27 cellular contexts compared by ENCODE assay signal in genomic region chr3:95212117-95212516, GRCh38.
"Had no signal": no experiment of that assay in that cellular context is flagged by ENCODE, and none has a peak within 500 bp of the region (broad histone marks: within the 10 kb centered on the region; RNA-seq: fewer than 3 reads in every experiment).

No MANE protein-coding gene starts in this region.

- H3K27ac ChIP-seq: neural progenitor cell, ovary, parathyroid adenoma, psoas muscle, right lobe of liver, sigmoid colon, stomach, thoracic aorta, thyroid gland, tibial nerve, upper lobe of left lung, vagina had no signal

- H3K27ac Mint-ChIP-seq: nephron; neural progenitor cell; progenitor cell of endocrine pancreas; stimulated activated effector memory CD8-positive, alpha-beta T cell treated with anti-CD3 and anti-CD28 coated beads, Interleukin-12 subunit alpha, Interleukin-12 subunit beta, amount 100 ng/mL, for 72 hours; stimulated activated naive B cell treated with anti-CD40 and anti-IgM and Interleukin-4, amounts not matched to agents 10 μg/mL and 1 μg/mL and 100 μg/mL, for 72 hours; stimulated activated naive CD8-positive, alpha-beta T cell treated with anti-CD3 and anti-CD28 coated beads, Interleukin-15, Interleukin-2, amounts not matched to agents 100 ng/mL and 50 ng/mL, for 24 hours had no signal

- H3K4me3 ChIP-seq: neural progenitor cell, ovary, psoas muscle, right lobe of liver, sigmoid colon, stomach, thoracic aorta, thyroid gland, tibial nerve, upper lobe of left lung, vagina had no signal

- H3K4me2 ChIP-seq: neural progenitor cell had no signal

- H3K27me3 Mint-ChIP-seq: progenitor cell of endocrine pancreas; stimulated activated naive B cell treated with anti-CD40 and anti-IgM and Interleukin-4, amounts not matched to agents 10 μg/mL and 1 μg/mL and 100 μg/mL, for 72 hours; stimulated activated naive CD8-positive, alpha-beta T cell treated with anti-CD3 and anti-CD28 coated beads, Interleukin-15, Interleukin-2, amounts not matched to agents 100 ng/mL and 50 ng/mL, for 24 hours had no signal

- DNase-seq: occipital lobe; ovary; posterior cingulate gyrus; psoas muscle; right cardiac atrium; right lobe of liver; sigmoid colon; small intestine; stimulated activated CD4-positive, alpha-beta T cell treated with anti-CD3 and anti-CD28 coated beads, Interleukin-15, amount 100 ng/mL, for 24 hours; stimulated activated CD4-positive, alpha-beta T cell treated with anti-CD3 and anti-CD28 coated beads, Interleukin-2, amount 100 ng/mL, for 24 hours; stimulated activated CD4-positive, alpha-beta T cell treated with anti-CD3 and anti-CD28 coated beads, Interleukin-2, amount 100 ng/mL, for 48 hours; stimulated activated CD4-positive, alpha-beta T cell treated with anti-CD3 and anti-CD28 coated beads, Interleukin-4, amount 100 ng/mL, for 24 hours; stimulated activated naive B cell treated with anti-CD40 and anti-IgM and Interleukin-4, amounts not matched to agents 10 μg/mL and 1 μg/mL and 100 μg/mL, for 72 hours; stimulated activated naive CD4-positive, alpha-beta T cell treated with Interleukin-2 at 50 U/mL for 16 hours; stomach; thyroid gland; trophoblast cell; upper lobe of left lung had no signal

- H3K79me2 ChIP-seq: parathyroid adenoma had no signal

- H3K36me3 Mint-ChIP-seq: neural progenitor cell; stimulated activated effector memory CD8-positive, alpha-beta T cell treated with anti-CD3 and anti-CD28 coated beads, Interleukin-12 subunit alpha, Interleukin-12 subunit beta, amount 100 ng/mL, for 72 hours; stimulated activated naive B cell treated with anti-CD40 and anti-IgM and Interleukin-4, amounts not matched to agents 10 μg/mL and 1 μg/mL and 100 μg/mL, for 72 hours had no signal

- H3K4me3 Mint-ChIP-seq: nephron; neural progenitor cell; stimulated activated effector memory CD8-positive, alpha-beta T cell treated with anti-CD3 and anti-CD28 coated beads, Interleukin-12 subunit alpha, Interleukin-12 subunit beta, amount 100 ng/mL, for 72 hours; stimulated activated naive B cell treated with anti-CD40 and anti-IgM and Interleukin-4, amounts not matched to agents 10 μg/mL and 1 μg/mL and 100 μg/mL, for 72 hours; stimulated activated naive CD8-positive, alpha-beta T cell treated with anti-CD3 and anti-CD28 coated beads, Interleukin-15, Interleukin-2, amounts not matched to agents 100 ng/mL and 50 ng/mL, for 24 hours had no signal

- H3K36me3 ChIP-seq: ovary, right lobe of liver, sigmoid colon, stomach, thoracic aorta, thyroid gland, tibial nerve, upper lobe of left lung, vagina had no signal

- H3K27me3 ChIP-seq: neural progenitor cell, ovary, right lobe of liver, sigmoid colon, stomach, thyroid gland, tibial nerve, upper lobe of left lung, vagina had no signal

- H2AFZ ChIP-seq: neural progenitor cell, parathyroid adenoma had no signal

- H3K9me3 ChIP-seq: ovary, psoas muscle, right lobe of liver, sigmoid colon, thoracic aorta, thyroid gland, tibial nerve, upper lobe of left lung, vagina had no signal

- H3K9ac ChIP-seq: neural progenitor cell, parathyroid adenoma had no signal

- ATAC-seq: psoas muscle; right cardiac atrium; stimulated activated effector memory CD8-positive, alpha-beta T cell treated with anti-CD3 and anti-CD28 coated beads, Interleukin-12 subunit alpha, Interleukin-12 subunit beta, amount 100 ng/mL, for 72 hours; stimulated activated naive B cell treated with anti-CD40 and anti-IgM and Interleukin-4, amounts not matched to agents 10 μg/mL and 1 μg/mL and 100 μg/mL, for 72 hours had no signal

- H3K4me1 Mint-ChIP-seq: nephron; neural progenitor cell; stimulated activated effector memory CD8-positive, alpha-beta T cell treated with anti-CD3 and anti-CD28 coated beads, Interleukin-12 subunit alpha, Interleukin-12 subunit beta, amount 100 ng/mL, for 72 hours; stimulated activated naive B cell treated with anti-CD40 and anti-IgM and Interleukin-4, amounts not matched to agents 10 μg/mL and 1 μg/mL and 100 μg/mL, for 72 hours had no signal
